Comparison of ENCODE assay signal across 8 cellular contexts in genomic region chr17:81238815-81239713, GRCh38. TPM values are rescaled to one million over a fixed set of nuclear protein-coding genes. Genes with fewer than 3 reads are reported as not detected.
DNase-seq lines count a peak whose midpoint lies in the region; TF ChIP-seq lines count a peak whose summit lies in the region.

TSS of gene NDUFAF8 (plus strand) at chr17:81239318. CDS start at chr17:81239364, 46 bp downstream.
TSS of gene TEPSIN (minus strand) at chr17:81239055. CDS start at chr17:81239033, 22 bp downstream.

- H3K27ac ChIP-seq in effector memory CD4-positive, alpha-beta T cell (ENCODE audit: insufficient read depth, low read length, poor library complexity, severe bottlenecking) = peak within 1 kb of the TSS; percentile 71

- no peak for TF ChIP-seq CTCF in GM20000 (IDR thresholded peaks at IDR 0.05; ENCODE audit: extremely low read depth, missing control alignments)

- POLR2A ChIA-PET in activated CD8-positive, alpha-beta memory T cell treated with anti-CD3 and anti-CD28 coated beads for 36 hours (lab: Charles Lee) = interaction anchor here (0.6 to 2.8 kb wide), 10 partner anchors 10 to 805 kb away, joined by 3 to 12 read pairs (median 3); partner anchors contain the start of genes CEP131 and SLC38A10

- CTCF ChIA-PET in activated CD8-positive, alpha-beta memory T cell treated with anti-CD3 and anti-CD28 coated beads for 36 hours (lab: Charles Lee) = interaction anchor here (0.6 to 2.5 kb wide), 5 partner anchors 16 to 245 kb away, joined by 3 to 10 read pairs (median 3); partner anchors contain the start of genes CEP131 and SLC38A10

- H3K27me3 ChIP-seq in effector memory CD4-positive, alpha-beta T cell (replicated peaks; ENCODE audit: control insufficient read depth, insufficient read depth, low read length, poor library complexity, severe bottlenecking) = no peaks in the 10 kb centered on the region

- H3K4me3 ChIP-seq in effector memory CD4-positive, alpha-beta T cell (ENCODE audit: insufficient read depth, low read depth, low read length, poor library complexity, severe bottlenecking) = peak within 1 kb of the TSS; percentile 94

- H3K4me1 ChIP-seq in effector memory CD4-positive, alpha-beta T cell (ENCODE audit: control insufficient read depth, insufficient read depth, low read length, poor library complexity, severe bottlenecking) = peaks cover 35% of the 10 kb centered on the region

- DNase-seq in CMK (ENCODE audit: low read depth) = peak; percentile 92
- peak; percentile 100 for DNase-seq in GM20000 (ENCODE audit: low spot score)
- DNase-seq in HT-29 (ENCODE audit: low spot score) = peak; percentile 99
- peak; percentile 100 for DNase-seq in NOMO-1 (lab: John Stamatoyannopoulos, UW; ENCODE audit: unreplicated experiment in 2 of 2)
- DNase-seq in effector memory CD4-positive, alpha-beta T cell = peak; percentile 91 to 96 (median 94)
- peak; percentile 99 for DNase-seq in lung microvascular endothelial cell (ENCODE audit: low read depth in 2 of 2)
- peak; percentile 86 to 95 (median 89) for DNase-seq in stimulated activated CD4-positive, alpha-beta T cell treated with anti-CD3 and anti-CD28 coated beads, TNF-alpha, amount 100 ng/mL, for 48 hours (ENCODE audit: low read depth in 3 of 3)

- H3K9me3 ChIP-seq in effector memory CD4-positive, alpha-beta T cell (ENCODE audit: control insufficient read depth, low read length) = no peaks in the 10 kb centered on the region

- peaks cover 4% of the 10 kb centered on the region for H3K36me3 ChIP-seq in effector memory CD4-positive, alpha-beta T cell (ENCODE audit: control insufficient read depth, insufficient read depth, low read length)

RNA-seq across cellular contexts. Expression of gene NDUFAF8, which starts in this region (rescaled TPM):
- total RNA-seq in HT-29 (2014; rRNA removed; shearing (Covaris generic)) = 87.4 and 96.5 TPM in 2 replicates
- 100 to 1,000 TPM; 107 to 122 TPM for total RNA-seq in activated CD8-positive, alpha-beta memory T cell treated with anti-CD3 and anti-CD28 coated beads for 36 hours
- 21.8 and 28.5 TPM in 2 replicates for total RNA-seq in lung microvascular endothelial cell

RNA-seq across cellular contexts. Expression of gene TEPSIN, which starts in this region (rescaled TPM):
- total RNA-seq in HT-29 (2014; rRNA removed; shearing (Covaris generic)) = 39.4 and 46.2 TPM in 2 replicates
- total RNA-seq in activated CD8-positive, alpha-beta memory T cell treated with anti-CD3 and anti-CD28 coated beads for 36 hours = 10 to 100 TPM; 30.2 to 36.0 TPM
- 5.2 and 8.3 TPM in 2 replicates for total RNA-seq in lung microvascular endothelial cell

Comparison
In these comparisons a context has a peak if more than half of its experiments do, and no peak if none do; other contexts are left out.
1. Peak in every context shown above with its lines: DNase-seq, H3K4me3 ChIP-seq and H3K27ac ChIP-seq.